8 cellular contexts compared by ENCODE assay signal in the genomic region with DNA sequence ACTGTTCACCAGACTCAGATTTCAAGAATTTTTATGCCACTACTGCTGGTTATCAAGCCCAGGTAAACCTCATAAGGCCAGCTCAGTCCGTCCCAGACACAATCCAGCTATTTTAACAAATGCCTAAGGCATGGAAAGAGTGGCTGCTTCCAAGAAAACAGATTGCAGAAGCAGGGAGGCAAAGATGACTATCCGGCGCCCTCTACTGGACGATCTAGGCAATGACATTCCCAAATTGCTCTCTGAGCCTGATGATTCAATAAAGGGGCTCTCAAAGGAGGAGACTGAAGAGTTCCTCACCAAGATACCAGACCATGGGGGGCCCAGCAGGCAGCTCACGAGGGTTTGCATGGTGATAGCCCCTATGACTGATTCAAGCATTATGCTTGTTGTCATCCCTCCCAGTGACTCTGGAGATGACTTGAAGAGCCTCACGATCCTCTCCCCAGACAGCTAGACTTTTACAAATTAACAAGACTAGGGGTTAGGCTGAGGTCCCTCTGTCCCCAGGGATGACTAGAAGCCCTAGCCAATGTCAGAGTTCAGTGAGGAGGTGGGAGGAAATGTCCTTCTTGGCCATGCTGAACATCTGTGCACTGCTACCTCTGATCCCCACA. TPM values are rescaled to one million over a fixed set of nuclear protein-coding genes. Genes with fewer than 3 reads are reported as not detected.
A peak's percentile ranks its signal among the peaks of the same experiment; 100 is the strongest.
DNase-seq lines count a peak whose midpoint lies in the region; ATAC-seq, FAIRE-seq and TF ChIP-seq lines count a peak whose summit lies in the region.

No MANE protein-coding gene starts in this region.

- DNase-seq in NCI-H1694 (lab: John Stamatoyannopoulos, UW) (peak; percentile 32), NCI-H1694 treated with DMSO at 0.1 percent for 48 hours (lab: John Stamatoyannopoulos, UW) (no peak), OCI-M1 (lab: John Stamatoyannopoulos, UW) (peak; percentile 64), astrocyte of the spinal cord (ENCODE audit: low read depth, low spot score) (peak; percentile 45), hippocampal formation (lab: John Stamatoyannopoulos, UW) (peak; percentile 25 to 27), small intestine (peak; percentile 44)

- H3K9me3 ChIP-seq in small intestine (ENCODE audit: control insufficient read depth, low read depth), result no peaks in the 10 kb centered on the region

- in situ Hi-C loops in astrocyte of the spinal cord (cut with HindIII; ENCODE audit: low sequenced_read_pairs), result no loop called here

- WGBS in small intestine, 3 donors, result 17 to 22% (median 19%) methylated on average over 6 of the region's 6 CpGs

- no peak for FAIRE-seq in small intestine (lab: Jason Lieb, UNC)

- H3K4me1 ChIP-seq in small intestine (ENCODE audit: control insufficient read depth in 2 of 2, insufficient read depth in 1 of 2, low read depth in 1 of 2, low read length in 1 of 2), result no peaks in the 10 kb centered on the region

- H3K4me3 ChIP-seq in astrocyte of the spinal cord (ENCODE audit: low read depth, low read length), result no peak overlapping the region
- H3K4me3 ChIP-seq in small intestine (ENCODE audit: low read depth in 1 of 2, low read length in 2 of 2), result no peak overlapping the region

- peak; percentile 43 for ATAC-seq in HG02981 (IDR thresholded peaks at IDR 0.05; ENCODE audit: unreplicated experiment)
- ATAC-seq in GM19455 (IDR thresholded peaks at IDR 0.05; ENCODE audit: unreplicated experiment), result no peak

- no peak overlapping the region for H3K27ac ChIP-seq in small intestine (ENCODE audit: low read depth in 1 of 2, low read length in 1 of 2)

- peaks cover 0 to 3% of the 10 kb centered on the region in 2 donors for H3K27me3 ChIP-seq in small intestine (ENCODE audit: control insufficient read depth in 2 of 2, insufficient read depth in 2 of 2, low read length in 2 of 2)

- TF ChIP-seq CTCF in astrocyte of the spinal cord (IDR thresholded peaks at IDR 0.05; ENCODE audit: low read depth, low read length), result peak; percentile 93

- H3K36me3 ChIP-seq in small intestine (ENCODE audit: control insufficient read depth in 2 of 2, insufficient read depth in 2 of 2, low read length in 2 of 2), result no peaks in the 10 kb centered on the region

RNA-seq across cellular contexts. Expression of a gene that starts 25.0 kb away (rescaled TPM):
- polyA plus RNA-seq in small intestine, result 10 to 100 TPM; 11.6 to 15.7 (median 12.9) TPM

RNA-seq across cellular contexts. Expression of a gene that starts 45.8 kb away (rescaled TPM):
- polyA plus RNA-seq in small intestine, result under 1 TPM in 1 of 3 donors, not detected in 2; 0.48 TPM
